2 cellular contexts compared by ENCODE assay signal in the genomic region with DNA sequence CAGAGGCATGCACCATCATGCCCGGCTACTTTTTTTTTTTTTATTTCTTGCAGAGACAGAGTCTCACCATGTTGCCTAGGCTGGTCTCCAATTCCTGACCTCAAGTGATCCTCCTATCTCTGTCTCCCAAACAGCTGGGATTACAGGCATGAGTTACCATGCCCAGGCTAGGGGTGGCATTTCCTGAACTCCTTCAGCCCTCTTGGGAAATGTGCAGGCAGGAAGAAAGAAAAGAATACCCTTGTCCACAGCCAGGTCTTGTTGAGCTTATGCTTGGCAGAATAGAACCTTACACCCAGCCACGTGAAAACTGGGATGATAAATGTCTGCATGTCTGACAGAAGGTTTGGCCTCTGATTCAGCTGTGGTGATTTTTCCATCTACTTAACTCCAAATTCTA.
TF ChIP-seq lines count a peak whose summit lies in the region.

No MANE protein-coding gene starts in this region.

TF ChIP-seq in HepG2, 621 proteins besides CTCF, POLR2A, EP300 and RAD21:
- TF ChIP-seq ZBTB8A (CRISPR knock-in tag; IDR thresholded peaks at IDR 0.05; ENCODE audit: borderline replicate concordance, low read depth) (no peak), RBFOX2 (IDR thresholded peaks at IDR 0.05; ENCODE audit: low read depth, low read length) (no peak), ZNF644 (CRISPR knock-in tag; IDR thresholded peaks at IDR 0.05; ENCODE audit: low read depth) (no peak), HCFC1 (IDR thresholded peaks at IDR 0.05; ENCODE audit: low read depth, low read length) (no peak), ZFP90 (CRISPR knock-in tag; IDR thresholded peaks at IDR 0.05; ENCODE audit: borderline replicate concordance) (no peak), ZNF660 (CRISPR knock-in tag; IDR thresholded peaks at IDR 0.05; ENCODE audit: borderline replicate concordance, low read depth) (no peak), SMARCE1 (IDR thresholded peaks at IDR 0.05; ENCODE audit: borderline replicate concordance) (no peak), SMARCC2 (IDR thresholded peaks at IDR 0.05) (no peak), ZNF776 (CRISPR knock-in tag; IDR thresholded peaks at IDR 0.05) (no peak), CHD4 (IDR thresholded peaks at IDR 0.05; ENCODE audit: borderline replicate concordance, low read length) (no peak)
- TF ChIP-seq, protein P1, sequence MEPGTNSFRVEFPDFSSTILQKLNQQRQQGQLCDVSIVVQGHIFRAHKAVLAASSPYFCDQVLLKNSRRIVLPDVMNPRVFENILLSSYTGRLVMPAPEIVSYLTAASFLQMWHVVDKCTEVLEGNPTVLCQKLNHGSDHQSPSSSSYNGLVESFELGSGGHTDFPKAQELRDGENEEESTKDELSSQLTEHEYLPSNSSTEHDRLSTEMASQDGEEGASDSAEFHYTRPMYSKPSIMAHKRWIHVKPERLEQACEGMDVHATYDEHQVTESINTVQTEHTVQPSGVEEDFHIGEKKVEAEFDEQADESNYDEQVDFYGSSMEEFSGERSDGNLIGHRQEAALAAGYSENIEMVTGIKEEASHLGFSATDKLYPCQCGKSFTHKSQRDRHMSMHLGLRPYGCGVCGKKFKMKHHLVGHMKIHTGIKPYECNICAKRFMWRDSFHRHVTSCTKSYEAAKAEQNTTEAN (CRISPR knock-in tag; conservative IDR thresholded peaks at IDR 0.05), result no peak
- TF ChIP-seq, protein P2, sequence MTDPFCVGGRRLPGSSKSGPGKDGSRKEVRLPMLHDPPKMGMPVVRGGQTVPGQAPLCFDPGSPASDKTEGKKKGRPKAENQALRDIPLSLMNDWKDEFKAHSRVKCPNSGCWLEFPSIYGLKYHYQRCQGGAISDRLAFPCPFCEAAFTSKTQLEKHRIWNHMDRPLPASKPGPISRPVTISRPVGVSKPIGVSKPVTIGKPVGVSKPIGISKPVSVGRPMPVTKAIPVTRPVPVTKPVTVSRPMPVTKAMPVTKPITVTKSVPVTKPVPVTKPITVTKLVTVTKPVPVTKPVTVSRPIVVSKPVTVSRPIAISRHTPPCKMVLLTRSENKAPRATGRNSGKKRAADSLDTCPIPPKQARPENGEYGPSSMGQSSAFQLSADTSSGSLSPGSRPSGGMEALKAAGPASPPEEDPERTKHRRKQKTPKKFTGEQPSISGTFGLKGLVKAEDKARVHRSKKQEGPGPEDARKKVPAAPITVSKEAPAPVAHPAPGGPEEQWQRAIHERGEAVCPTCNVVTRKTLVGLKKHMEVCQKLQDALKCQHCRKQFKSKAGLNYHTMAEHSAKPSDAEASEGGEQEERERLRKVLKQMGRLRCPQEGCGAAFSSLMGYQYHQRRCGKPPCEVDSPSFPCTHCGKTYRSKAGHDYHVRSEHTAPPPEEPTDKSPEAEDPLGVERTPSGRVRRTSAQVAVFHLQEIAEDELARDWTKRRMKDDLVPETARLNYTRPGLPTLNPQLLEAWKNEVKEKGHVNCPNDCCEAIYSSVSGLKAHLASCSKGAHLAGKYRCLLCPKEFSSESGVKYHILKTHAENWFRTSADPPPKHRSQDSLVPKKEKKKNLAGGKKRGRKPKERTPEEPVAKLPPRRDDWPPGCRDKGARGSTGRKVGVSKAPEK (CRISPR knock-in tag; IDR thresholded peaks at IDR 0.05; ENCODE audit: borderline replicate concordance), result no peak
- TF ChIP-seq, protein P3, sequence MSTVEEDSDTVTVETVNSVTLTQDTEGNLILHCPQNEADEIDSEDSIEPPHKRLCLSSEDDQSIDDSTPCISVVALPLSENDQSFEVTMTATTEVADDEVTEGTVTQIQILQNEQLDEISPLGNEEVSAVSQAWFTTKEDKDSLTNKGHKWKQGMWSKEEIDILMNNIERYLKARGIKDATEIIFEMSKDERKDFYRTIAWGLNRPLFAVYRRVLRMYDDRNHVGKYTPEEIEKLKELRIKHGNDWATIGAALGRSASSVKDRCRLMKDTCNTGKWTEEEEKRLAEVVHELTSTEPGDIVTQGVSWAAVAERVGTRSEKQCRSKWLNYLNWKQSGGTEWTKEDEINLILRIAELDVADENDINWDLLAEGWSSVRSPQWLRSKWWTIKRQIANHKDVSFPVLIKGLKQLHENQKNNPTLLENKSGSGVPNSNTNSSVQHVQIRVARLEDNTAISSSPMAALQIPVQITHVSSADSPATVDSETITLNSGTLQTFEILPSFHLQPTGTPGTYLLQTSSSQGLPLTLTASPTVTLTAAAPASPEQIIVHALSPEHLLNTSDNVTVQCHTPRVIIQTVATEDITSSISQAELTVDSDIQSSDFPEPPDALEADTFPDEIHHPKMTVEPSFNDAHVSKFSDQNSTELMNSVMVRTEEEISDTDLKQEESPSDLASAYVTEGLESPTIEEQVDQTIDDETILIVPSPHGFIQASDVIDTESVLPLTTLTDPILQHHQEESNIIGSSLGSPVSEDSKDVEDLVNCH (CRISPR knock-in tag; IDR thresholded peaks at IDR 0.05), result no peak

TF ChIP-seq in H1, 55 proteins besides CTCF, POLR2A, EP300 and RAD21:
- TF ChIP-seq SUZ12 (IDR thresholded peaks at IDR 0.05; ENCODE audit: low read length) (no peak), MAFK (IDR thresholded peaks at IDR 0.05; ENCODE audit: low read depth, low read length) (no peak), RFX5 (IDR thresholded peaks at IDR 0.05; ENCODE audit: borderline replicate concordance, low read depth, low read length) (no peak), POU5F1 (IDR thresholded peaks at IDR 0.05; ENCODE audit: low read depth, low read length) (no peak), SP2 (IDR thresholded peaks at IDR 0.05; ENCODE audit: low read length) (no peak), SRF (IDR thresholded peaks at IDR 0.05; ENCODE audit: low read depth, low read length) (no peak), SIRT6 (IDR thresholded peaks at IDR 0.05; ENCODE audit: low read length) (no peak), CHD1 (IDR thresholded peaks at IDR 0.05; ENCODE audit: low read depth, low read length) (no peak), EZH2 (IDR thresholded peaks at IDR 0.05; ENCODE audit: low read depth, low read length, severe bottlenecking) (no peak), SP1 (IDR thresholded peaks at IDR 0.05; ENCODE audit: low read depth, low read length) (no peak), SIX5 (IDR thresholded peaks at IDR 0.05; ENCODE audit: low read depth, low read length) (no peak), TCF12 (IDR thresholded peaks at IDR 0.05; ENCODE audit: low read depth, low read length) (no peak), CTBP2 (IDR thresholded peaks at IDR 0.05; ENCODE audit: borderline replicate concordance, insufficient read depth, insufficient read length, low read length) (no peak), GABPA (IDR thresholded peaks at IDR 0.05; ENCODE audit: borderline replicate concordance, insufficient read depth, low read length) (no peak), RBBP5 (IDR thresholded peaks at IDR 0.05; ENCODE audit: borderline replicate concordance, low read depth, low read length) (no peak), SIN3A (conservative IDR thresholded peaks at IDR 0.05 in 1 of 2, IDR thresholded peaks at IDR 0.05 in 1 of 2; ENCODE audit: low read depth in 1 of 2, low read length in 2 of 2) (no peak)
- TF ChIP-seq, protein P4, sequence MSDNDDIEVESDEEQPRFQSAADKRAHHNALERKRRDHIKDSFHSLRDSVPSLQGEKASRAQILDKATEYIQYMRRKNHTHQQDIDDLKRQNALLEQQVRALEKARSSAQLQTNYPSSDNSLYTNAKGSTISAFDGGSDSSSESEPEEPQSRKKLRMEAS (IDR thresholded peaks at IDR 0.05), result no peak
TF ChIP-seq in H1: peak in this region for 0.
